ENCODE assay signal across 8 cellular contexts in genomic region chr5:73565166-73565968, GRCh38. TPM values are rescaled to one million over a fixed set of nuclear protein-coding genes. Genes with fewer than 3 reads are reported as not detected.
DNase-seq lines count a peak whose midpoint lies in the region; ATAC-seq and TF ChIP-seq lines count a peak whose summit lies in the region.

ANKRA2 (minus strand) TSS chr5:73565639; CDS start chr5:73562881, 2,758 bp downstream.
UTP15 (plus strand) TSS chr5:73565743; CDS start chr5:73567345, 1,602 bp downstream.

- DNase-seq in AG20443 (ENCODE audit: low spot score) (peak; percentile 97), NCI-H510A (lab: John Stamatoyannopoulos, UW) (peak; percentile 80), cerebellum (ENCODE audit: low spot score) (peak; percentile 93), islet precursor cell (peak; percentile 98)
- DNase-seq in activated CD4-positive, alpha-beta T cell treated with anti-CD3 and anti-CD28 coated beads for 1 hour, result peak; percentile 97
- DNase-seq in stimulated activated CD4-positive, alpha-beta T cell treated with anti-CD3 and anti-CD28 coated beads, Interleukin-12 subunit alpha, Interleukin-12 subunit beta, amount 100 ng/mL, for 48 hours (ENCODE audit: low read depth in 2 of 3, low spot score in 1 of 3), result peak; percentile 95 to 99 (median 99)

- peak; percentile 66 for TF ChIP-seq POLR2A in GM19099 (IDR thresholded peaks at IDR 0.05; ENCODE audit: extremely low read depth, insufficient read length, low read depth)

- peak; percentile 96 for ATAC-seq in HG03432 (IDR thresholded peaks at IDR 0.05; ENCODE audit: unreplicated experiment)

RNA-seq across cellular contexts. Expression of gene ANKRA2, which starts in this region (rescaled TPM):
- total RNA-seq in cerebellum, result 39.8 TPM

RNA-seq across cellular contexts. Expression of gene UTP15, which starts in this region (rescaled TPM):
- total RNA-seq in cerebellum, result 28.9 TPM

Comparison
In these comparisons a context has a peak if more than half of its experiments do, and no peak if none do; other contexts are left out.
1. Peak in every context shown above with its lines: DNase-seq and ATAC-seq.